ENCODE assay signal across 2 cellular contexts in the genomic region with DNA sequence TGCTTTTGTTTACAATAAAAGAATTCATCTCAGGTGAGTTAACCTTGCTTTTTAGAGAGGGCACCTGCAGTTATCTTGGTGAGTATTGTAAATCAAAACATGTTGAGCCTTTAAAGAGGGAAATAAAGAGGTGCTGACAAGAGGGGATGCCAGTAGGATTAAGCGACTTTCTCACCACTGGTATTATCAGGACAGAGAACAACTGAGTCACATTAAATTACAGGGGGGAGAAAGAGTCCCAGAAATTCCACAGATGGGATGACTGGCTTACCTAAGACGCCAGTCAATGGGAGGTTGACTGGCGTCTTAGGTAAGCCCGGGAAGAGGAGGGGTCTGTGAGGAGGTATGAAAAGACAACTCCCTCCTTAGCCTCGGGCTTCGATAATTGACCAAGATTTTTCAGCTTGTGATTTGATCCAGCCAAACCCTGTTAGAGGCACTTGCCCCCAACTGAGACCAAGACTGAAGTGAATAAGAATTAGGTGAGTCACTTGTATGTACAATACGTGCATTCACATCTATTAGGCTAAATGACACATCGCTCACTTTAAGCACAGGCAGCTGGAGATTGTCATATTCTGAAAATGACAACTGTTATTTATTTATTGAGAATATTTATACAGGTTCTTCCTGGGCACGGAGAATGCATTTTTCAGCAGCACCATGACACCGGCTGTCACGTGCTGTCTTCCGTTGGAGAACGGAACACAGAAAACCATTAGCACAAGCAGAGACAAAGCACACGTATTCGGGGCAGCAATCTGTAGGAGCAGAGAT.
TF ChIP-seq lines count a peak whose summit lies in the region.

No MANE protein-coding gene starts in this region.

TF ChIP-seq in SK-N-SH treated with all-trans-retinoic acid at 6 μM for 48 hours, 23 proteins besides CTCF, POLR2A, EP300 and RAD21 (continued from another document):
- TF ChIP-seq, protein P1, sequence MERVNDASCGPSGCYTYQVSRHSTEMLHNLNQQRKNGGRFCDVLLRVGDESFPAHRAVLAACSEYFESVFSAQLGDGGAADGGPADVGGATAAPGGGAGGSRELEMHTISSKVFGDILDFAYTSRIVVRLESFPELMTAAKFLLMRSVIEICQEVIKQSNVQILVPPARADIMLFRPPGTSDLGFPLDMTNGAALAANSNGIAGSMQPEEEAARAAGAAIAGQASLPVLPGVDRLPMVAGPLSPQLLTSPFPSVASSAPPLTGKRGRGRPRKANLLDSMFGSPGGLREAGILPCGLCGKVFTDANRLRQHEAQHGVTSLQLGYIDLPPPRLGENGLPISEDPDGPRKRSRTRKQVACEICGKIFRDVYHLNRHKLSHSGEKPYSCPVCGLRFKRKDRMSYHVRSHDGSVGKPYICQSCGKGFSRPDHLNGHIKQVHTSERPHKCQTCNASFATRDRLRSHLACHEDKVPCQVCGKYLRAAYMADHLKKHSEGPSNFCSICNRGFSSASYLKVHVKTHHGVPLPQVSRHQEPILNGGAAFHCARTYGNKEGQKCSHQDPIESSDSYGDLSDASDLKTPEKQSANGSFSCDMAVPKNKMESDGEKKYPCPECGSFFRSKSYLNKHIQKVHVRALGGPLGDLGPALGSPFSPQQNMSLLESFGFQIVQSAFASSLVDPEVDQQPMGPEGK (CRISPR knock-in tag; IDR thresholded peaks at IDR 0.05; ENCODE audit: borderline replicate concordance) = no peak

TF ChIP-seq in SK-N-SH, 30 proteins besides CTCF, POLR2A, EP300 and RAD21 (continued from another document):
- TF ChIP-seq, protein P2, sequence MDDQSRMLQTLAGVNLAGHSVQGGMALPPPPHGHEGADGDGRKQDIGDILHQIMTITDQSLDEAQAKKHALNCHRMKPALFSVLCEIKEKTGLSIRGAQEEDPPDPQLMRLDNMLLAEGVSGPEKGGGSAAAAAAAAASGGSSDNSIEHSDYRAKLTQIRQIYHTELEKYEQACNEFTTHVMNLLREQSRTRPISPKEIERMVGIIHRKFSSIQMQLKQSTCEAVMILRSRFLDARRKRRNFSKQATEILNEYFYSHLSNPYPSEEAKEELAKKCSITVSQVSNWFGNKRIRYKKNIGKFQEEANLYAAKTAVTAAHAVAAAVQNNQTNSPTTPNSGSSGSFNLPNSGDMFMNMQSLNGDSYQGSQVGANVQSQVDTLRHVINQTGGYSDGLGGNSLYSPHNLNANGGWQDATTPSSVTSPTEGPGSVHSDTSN (IDR thresholded peaks at IDR 0.05) = no peak
- no peak for TF ChIP-seq GATA2 (CRISPR knock-in tag; IDR thresholded peaks at IDR 0.05)
- no peak for TF ChIP-seq RXRA (IDR thresholded peaks at IDR 0.05; ENCODE audit: borderline replicate concordance, low read depth)
- no peak for TF ChIP-seq EZH2phosphoT487 (IDR thresholded peaks at IDR 0.05; ENCODE audit: borderline replicate concordance, low read depth)
- TF ChIP-seq GABPA (IDR thresholded peaks at IDR 0.05; ENCODE audit: low read depth) = no peak
TF ChIP-seq in SK-N-SH: peak in this region for 0.
